1 cellular context compared by ENCODE assay signal in the genomic region with DNA sequence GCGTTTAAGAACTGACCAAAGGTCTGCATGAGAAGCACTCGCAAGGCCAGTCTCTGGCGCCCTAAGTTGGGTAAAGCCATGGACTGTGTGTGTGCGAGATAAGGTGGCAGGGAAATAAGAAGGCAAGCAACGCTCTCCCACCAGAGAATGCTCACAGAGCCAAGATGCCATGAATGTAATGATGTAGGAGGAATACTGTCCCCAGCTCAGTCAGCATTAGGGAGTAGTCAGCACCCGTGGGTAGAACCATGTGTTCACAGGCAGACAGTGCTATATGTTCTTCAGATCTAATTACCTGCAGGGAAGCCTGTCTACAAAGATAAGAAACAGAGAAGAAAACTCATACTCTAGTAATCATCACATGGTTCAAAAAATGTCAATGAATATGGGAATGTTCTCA.
TF ChIP-seq lines count a peak whose summit lies in the region.

No MANE protein-coding gene starts in this region.

TF ChIP-seq in WTC11, 78 proteins besides CTCF, POLR2A, EP300 and RAD21 (continued from another document):
- no peak for TF ChIP-seq CDX4 (CRISPR knock-in tag; IDR thresholded peaks at IDR 0.05; ENCODE audit: borderline replicate concordance)
- TF ChIP-seq, protein P1, sequence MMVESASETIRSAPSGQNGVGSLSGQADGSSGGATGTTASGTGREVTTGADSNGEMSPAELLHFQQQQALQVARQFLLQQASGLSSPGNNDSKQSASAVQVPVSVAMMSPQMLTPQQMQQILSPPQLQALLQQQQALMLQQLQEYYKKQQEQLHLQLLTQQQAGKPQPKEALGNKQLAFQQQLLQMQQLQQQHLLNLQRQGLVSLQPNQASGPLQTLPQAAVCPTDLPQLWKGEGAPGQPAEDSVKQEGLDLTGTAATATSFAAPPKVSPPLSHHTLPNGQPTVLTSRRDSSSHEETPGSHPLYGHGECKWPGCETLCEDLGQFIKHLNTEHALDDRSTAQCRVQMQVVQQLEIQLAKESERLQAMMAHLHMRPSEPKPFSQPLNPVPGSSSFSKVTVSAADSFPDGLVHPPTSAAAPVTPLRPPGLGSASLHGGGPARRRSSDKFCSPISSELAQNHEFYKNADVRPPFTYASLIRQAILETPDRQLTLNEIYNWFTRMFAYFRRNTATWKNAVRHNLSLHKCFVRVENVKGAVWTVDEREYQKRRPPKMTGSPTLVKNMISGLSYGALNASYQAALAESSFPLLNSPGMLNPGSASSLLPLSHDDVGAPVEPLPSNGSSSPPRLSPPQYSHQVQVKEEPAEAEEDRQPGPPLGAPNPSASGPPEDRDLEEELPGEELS (CRISPR knock-in tag; IDR thresholded peaks at IDR 0.05), result no peak
